12 cellular contexts compared by ENCODE assay signal in genomic region chr19:38070573-38070972, GRCh38.
DNase-seq lines count a peak whose midpoint lies in the region; ATAC-seq, FAIRE-seq and TF ChIP-seq lines count a peak whose summit lies in the region.
"Had no signal": no experiment of that assay in that cellular context is flagged by ENCODE, and none has a peak within 500 bp of the region (broad histone marks: within the 10 kb centered on the region; RNA-seq: fewer than 3 reads in every experiment).

No MANE protein-coding gene starts in this region.

- H3K36me3 ChIP-seq in Panc1 (ENCODE audit: control insufficient read depth, insufficient read depth, low read length), result no peaks in the 10 kb centered on the region

- H3K9me3 Mint-ChIP-seq in activated CD4-positive, alpha-beta T cell treated with anti-CD3 and anti-CD28 coated beads, Interleukin-2, amount 10 ng/mL, durations not matched to agents 7 days and 5 days, result no peaks in the 10 kb centered on the region
- no peaks in the 10 kb centered on the region for H3K9me3 Mint-ChIP-seq in activated CD4-positive, alpha-beta T cell treated with anti-CD3 and anti-CD28 coated beads for 36 hours (ENCODE audit: low read depth)
- H3K9me3 Mint-ChIP-seq in stimulated activated memory B cell treated with anti-CD40 and anti-IgM and Interleukin-4, amounts not matched to agents 10 μg/mL and 1 μg/mL and 100 μg/mL, for 72 hours, result no peaks in the 10 kb centered on the region
- H3K9me3 Mint-ChIP-seq: activated CD4-positive, alpha-beta memory T cell treated with anti-CD3 and anti-CD28 coated beads for 36 hours had no signal

- BruUV-seq in Panc1 (replicated peaks; lab: Mats Ljungman, UMichigan), result no TSS peak

- H3K4me3 Mint-ChIP-seq in activated CD4-positive, alpha-beta T cell treated with anti-CD3 and anti-CD28 coated beads, Interleukin-2, amount 10 ng/mL, durations not matched to agents 7 days and 5 days, result no peak overlapping the region
- no peak overlapping the region for H3K4me3 Mint-ChIP-seq in activated CD4-positive, alpha-beta T cell treated with anti-CD3 and anti-CD28 coated beads for 36 hours
- H3K4me3 Mint-ChIP-seq in stimulated activated memory B cell treated with anti-CD40 and anti-IgM and Interleukin-4, amounts not matched to agents 10 μg/mL and 1 μg/mL and 100 μg/mL, for 72 hours, result no peak overlapping the region
- H3K4me3 Mint-ChIP-seq: activated CD4-positive, alpha-beta memory T cell treated with anti-CD3 and anti-CD28 coated beads for 36 hours had no signal

- H3K27ac ChIP-seq in Panc1 (ENCODE audit: low read length), result peak overlapping the region; percentile 10; the same call in 1 of the 2 replicates

- H3K4me1 Mint-ChIP-seq in activated CD4-positive, alpha-beta T cell treated with anti-CD3 and anti-CD28 coated beads, Interleukin-2, amount 10 ng/mL, durations not matched to agents 7 days and 5 days, result no peaks in the 10 kb centered on the region
- peaks cover 2% of the 10 kb centered on the region for H3K4me1 Mint-ChIP-seq in activated CD4-positive, alpha-beta T cell treated with anti-CD3 and anti-CD28 coated beads for 36 hours
- H3K4me1 Mint-ChIP-seq in stimulated activated memory B cell treated with anti-CD40 and anti-IgM and Interleukin-4, amounts not matched to agents 10 μg/mL and 1 μg/mL and 100 μg/mL, for 72 hours, result peaks cover 31% of the 10 kb centered on the region

- CTCF ChIA-PET in activated CD4-positive, alpha-beta T cell treated with anti-CD3 and anti-CD28 coated beads, Interleukin-2, amount 10 ng/mL, durations not matched to agents 7 days and 5 days (lab: Charles Lee), result interaction anchor here (0.6 to 1.6 kb wide), 2 partner anchors 17 to 53 kb away, joined by 3 to 4 read pairs; no protein-coding TSS in a partner anchor
- CTCF ChIA-PET in activated CD4-positive, alpha-beta T cell treated with anti-CD3 and anti-CD28 coated beads for 36 hours (lab: Charles Lee), result no interaction called here
- CTCF ChIA-PET in Panc1 (lab: Charles Lee), result no interaction called here

- peaks cover 5% of the 10 kb centered on the region; the same call in 1 of the 2 replicates for H3K4me1 ChIP-seq in Panc1 (ENCODE audit: control insufficient read depth, insufficient read depth, low read length)

- DNase-seq in activated CD4-positive, alpha-beta T cell treated with anti-CD3 and anti-CD28 coated beads, Interleukin-2, amount 10 ng/mL, durations not matched to agents 7 days and 5 days, result no peak
- DNase-seq in activated CD4-positive, alpha-beta T cell treated with anti-CD3 and anti-CD28 coated beads for 36 hours, result no peak
- DNase-seq in Panc1 (ENCODE audit: low read depth, low spot score) (no peak), urothelium cell line (ENCODE audit: low spot score) (no peak), epidermal melanocyte (ENCODE audit: insufficient read length, low spot score) (no peak)
- DNase-seq: activated CD4-positive, alpha-beta memory T cell treated with anti-CD3 and anti-CD28 coated beads for 36 hours; amygdala; NCI-H2107 had no signal

- POLR2A ChIA-PET in activated CD4-positive, alpha-beta T cell treated with anti-CD3 and anti-CD28 coated beads, Interleukin-2, amount 10 ng/mL, durations not matched to agents 7 days and 5 days (lab: Charles Lee), result no interaction called here
- POLR2A ChIA-PET in activated CD4-positive, alpha-beta T cell treated with anti-CD3 and anti-CD28 coated beads for 36 hours (lab: Charles Lee), result no interaction called here
- POLR2A ChIA-PET in Panc1 (lab: Charles Lee), result no interaction called here

- no peaks in the 10 kb centered on the region for H3K27me3 ChIP-seq in Panc1 (ENCODE audit: control insufficient read depth, insufficient read depth, low read length)

- no peak for FAIRE-seq in urothelium cell line (lab: Jason Lieb, UNC)
- FAIRE-seq: GM19239 had no signal

- H3K27me3 Mint-ChIP-seq in activated CD4-positive, alpha-beta T cell treated with anti-CD3 and anti-CD28 coated beads, Interleukin-2, amount 10 ng/mL, durations not matched to agents 7 days and 5 days, result no peaks in the 10 kb centered on the region
- no peaks in the 10 kb centered on the region for H3K27me3 Mint-ChIP-seq in activated CD4-positive, alpha-beta T cell treated with anti-CD3 and anti-CD28 coated beads for 36 hours
- H3K27me3 Mint-ChIP-seq in stimulated activated memory B cell treated with anti-CD40 and anti-IgM and Interleukin-4, amounts not matched to agents 10 μg/mL and 1 μg/mL and 100 μg/mL, for 72 hours, result no peaks in the 10 kb centered on the region
- H3K27me3 Mint-ChIP-seq: activated CD4-positive, alpha-beta memory T cell treated with anti-CD3 and anti-CD28 coated beads for 36 hours had no signal

- TF ChIP-seq CTCF in Panc1 (IDR thresholded peaks at IDR 0.05), result no peak

- H3K4me3 ChIP-seq in Panc1 (ENCODE audit: low read depth in 2 of 2, low read length in 2 of 2), result no peak overlapping the region

- H3K27ac Mint-ChIP-seq in activated CD4-positive, alpha-beta T cell treated with anti-CD3 and anti-CD28 coated beads, Interleukin-2, amount 10 ng/mL, durations not matched to agents 7 days and 5 days, result peak overlapping the region; percentile 54
- H3K27ac Mint-ChIP-seq in activated CD4-positive, alpha-beta T cell treated with anti-CD3 and anti-CD28 coated beads for 36 hours, result no peak overlapping the region
- peak overlapping the region; percentile 66 for H3K27ac Mint-ChIP-seq in stimulated activated memory B cell treated with anti-CD40 and anti-IgM and Interleukin-4, amounts not matched to agents 10 μg/mL and 1 μg/mL and 100 μg/mL, for 72 hours
- H3K27ac Mint-ChIP-seq: activated CD4-positive, alpha-beta memory T cell treated with anti-CD3 and anti-CD28 coated beads for 36 hours had no signal

- H3K36me3 Mint-ChIP-seq in activated CD4-positive, alpha-beta T cell treated with anti-CD3 and anti-CD28 coated beads, Interleukin-2, amount 10 ng/mL, durations not matched to agents 7 days and 5 days (ENCODE audit: low read depth), result peaks cover 2% of the 10 kb centered on the region
- H3K36me3 Mint-ChIP-seq in activated CD4-positive, alpha-beta T cell treated with anti-CD3 and anti-CD28 coated beads for 36 hours (ENCODE audit: low read depth), result no peaks in the 10 kb centered on the region
- peaks cover 32% of the 10 kb centered on the region for H3K36me3 Mint-ChIP-seq in stimulated activated memory B cell treated with anti-CD40 and anti-IgM and Interleukin-4, amounts not matched to agents 10 μg/mL and 1 μg/mL and 100 μg/mL, for 72 hours
- H3K36me3 Mint-ChIP-seq: activated CD4-positive, alpha-beta memory T cell treated with anti-CD3 and anti-CD28 coated beads for 36 hours had no signal

- intact Hi-C loops in activated CD4-positive, alpha-beta T cell treated with anti-CD3 and anti-CD28 coated beads for 36 hours (cut with DNase I, micrococcal nuclease), result no loop called here
- intact Hi-C loops in Panc1 (cut with micrococcal nuclease; ENCODE audit: unreplicated experiment), result no loop called here

- ATAC-seq in activated CD4-positive, alpha-beta T cell treated with anti-CD3 and anti-CD28 coated beads for 36 hours, result no peak
- no peak for ATAC-seq in Panc1
- peak; percentile 63 for ATAC-seq in esophagus mucosa
- no peak for ATAC-seq in stimulated activated memory B cell treated with anti-CD40 and anti-IgM and Interleukin-4, amounts not matched to agents 10 μg/mL and 1 μg/mL and 100 μg/mL, for 72 hours
- ATAC-seq in HG02870 (IDR thresholded peaks at IDR 0.05; ENCODE audit: unreplicated experiment), result no peak

- no peaks in the 10 kb centered on the region for H3K9me3 ChIP-seq in Panc1 (ENCODE audit: control insufficient read depth, insufficient read depth, low read depth, low read length)

- in situ Hi-C loops in Panc1 (cut with HindIII; ENCODE audit: low pct_unique_long_range_greater_than_20kb, low sequenced_read_pairs), result no loop called here
